Comparison of ENCODE assay signal across 20 cellular contexts in genomic region chr6:158059108-158059507, GRCh38.
DNase-seq lines count a peak whose midpoint lies in the region; ATAC-seq, FAIRE-seq and TF ChIP-seq lines count a peak whose summit lies in the region.
"Had no signal": no experiment of that assay in that cellular context is flagged by ENCODE, and none has a peak within 500 bp of the region (broad histone marks: within the 10 kb centered on the region; RNA-seq: fewer than 3 reads in every experiment).

No MANE protein-coding gene starts in this region.

- POLR2A ChIA-PET in A549 (lab: Yijun Ruan, JAX), result no interaction called here
- POLR2A ChIA-PET in K562 (lab: Yijun Ruan, JAX), result interaction anchor here (1.0 to 4.4 kb wide), 2 partner anchors 11 to 18 kb away, joined by 3 to 28 read pairs; no protein-coding TSS in a partner anchor

- in situ Hi-C loops in K562 (cut with MboI), result no loop called here

- TF ChIP-seq POLR2A in A549 (IDR thresholded peaks at IDR 0.05; ENCODE audit: low read length) (no peak), K562 (conservative IDR thresholded peaks at IDR 0.05) (no peak)

- H3K27me3 ChIP-seq in K562 (ENCODE audit: control insufficient read depth in 2 of 2, insufficient read depth in 2 of 2, low read length in 2 of 2) (no peaks in the 10 kb centered on the region), pancreas (no peaks in the 10 kb centered on the region)

- H3K9me1 ChIP-seq in K562 (ENCODE audit: control insufficient read depth, insufficient read depth, low read length), result no peaks in the 10 kb centered on the region

- H3K27ac ChIP-seq in A549, result peak overlapping the region; percentile 94 to 98
- no peak overlapping the region for H3K27ac ChIP-seq in K562 (ENCODE audit: extremely low read depth, low read depth, low read length)
- peak overlapping the region in 3 of 4 donors; percentile 83 to 93 (median 89) for H3K27ac ChIP-seq in pancreas

- WGBS in A549 (ENCODE audit: missing lambda C conversion rate), result 95% methylated on average over 6 of the region's 13 CpGs
- 90% methylated on average over 13 of the region's 13 CpGs for WGBS in K562 (ENCODE audit: insufficient coverage, low coverage, missing lambda C conversion rate)
- 97 to 98% methylated on average over 13 of the region's 13 CpGs for WGBS in pancreas, 2 donors

- no peaks in the 10 kb centered on the region for H4K20me1 ChIP-seq in K562 (replicated peaks; ENCODE audit: control insufficient read depth, insufficient read depth, low read length)

- H2AFZ ChIP-seq in K562 (ENCODE audit: low read depth, low read length), result no peak overlapping the region

- H3K4me3 ChIP-seq in A549 (no peak overlapping the region), K562 (no peak overlapping the region), pancreas (no peak overlapping the region)

- H3K36me3 ChIP-seq in K562 (ENCODE audit: control insufficient read depth, insufficient read depth, low read length) (peaks cover 10% of the 10 kb centered on the region; the same call in 2 of the 3 replicates), pancreas (peaks cover 0 to 3% (median 0%) of the 10 kb centered on the region in 3 donors)

- ATAC-seq in A549 (no peak), K562 (no peak), pancreas (no peak)
- ATAC-seq: stimulated activated memory B cell treated with anti-CD40 and anti-IgM and Interleukin-4, amounts not matched to agents 10 μg/mL and 1 μg/mL and 100 μg/mL, for 72 hours had no signal

- H3K4me1 ChIP-seq in A549 (peaks cover 60% of the 10 kb centered on the region), K562 (replicated peaks in 1 of 2; ENCODE audit: control insufficient read depth in 2 of 2, insufficient read depth in 2 of 2, low read length in 2 of 2) (peaks cover 0 to 13% of the 10 kb centered on the region in 2 experiments; a peak in 1 of 5 replicates), pancreas (peaks cover 6 to 16% (median 11%) of the 10 kb centered on the region in 3 donors)

- TF ChIP-seq EP300 in A549 (IDR thresholded peaks at IDR 0.05) (no peak), K562 (IDR thresholded peaks at IDR 0.05; ENCODE audit: low read length) (no peak)

- DNase-seq in A549 (ENCODE audit: low read depth in 1 of 2, low spot score in 1 of 2) (no peak), Daoy (ENCODE audit: low read depth) (peak; percentile 27), K562 (ENCODE audit: extremely low read depth in 1 of 4, low spot score in 3 of 4) (no peak), pancreas (no peak), NCI-H2081 (lab: John Stamatoyannopoulos, UW) (no peak), cerebellum (ENCODE audit: low spot score) (no peak), NCI-H69 (lab: John Stamatoyannopoulos, UW) (no peak)
- DNase-seq: activated CD4-positive, alpha-beta memory T cell treated with anti-CD3 and anti-CD28 coated beads for 36 hours; activated T-cell treated with anti-CD3 and anti-CD28 coated beads, Interleukin-2, amount 50 U/mL, for 72 hours; central memory CD4-positive, alpha-beta T cell; effector CD8-positive, alpha-beta T cell; H7; hippocampal formation; mesendoderm; NCI-H187 treated with DMSO at 0.1 percent for 48 hours; NCI-H446 treated with DMSO at 0.1 percent for 48 hours; Right ventricle myocardium superior; stimulated activated CD4-positive, alpha-beta T cell treated with anti-CD3 and anti-CD28 coated beads, Interleukin-15, amount 100 ng/mL, for 24 hours had no signal

- H3K9ac ChIP-seq in K562 (ENCODE audit: insufficient read depth in 1 of 2, low read depth in 2 of 2, low read length in 2 of 2), result peak overlapping the region in 1 of 2 experiments; percentile 41; a peak in 1 of 4 replicates

- BruUV-seq in K562 (replicated peaks; lab: Mats Ljungman, UMichigan), result no TSS peak

- no peak for FAIRE-seq in A549 (lab: Jason Lieb, UNC)
- no peak for FAIRE-seq in K562 (lab: Jason Lieb, UNC)
- no peak for FAIRE-seq in pancreas (lab: Jason Lieb, UNC)
- FAIRE-seq: keratinocyte had no signal

- no peaks in the 10 kb centered on the region for H3K79me2 ChIP-seq in K562 (ENCODE audit: control insufficient read depth, insufficient read depth, low read length)

- intact Hi-C loops in K562 (cut with micrococcal nuclease), result no loop called here
- intact Hi-C loops in pancreas (cut with DNase I), result no loop called here

- H3K4me2 ChIP-seq in A549, result no peak overlapping the region
- H3K4me2 ChIP-seq in K562 (ENCODE audit: insufficient read depth, low read length), result no peak overlapping the region

- CTCF ChIA-PET in A549 (lab: Yijun Ruan, JAX), result interaction anchor here (1.6 to 7.6 kb wide), 4 partner anchors 13 to 303 kb away, joined by 4 to 57 read pairs (median 12); no protein-coding TSS in a partner anchor
- CTCF ChIA-PET in K562 (lab: Yijun Ruan, JAX; ENCODE audit: low intra/inter-chr PET ratio), result no interaction called here

- H3K9me3 ChIP-seq in A549 (no peaks in the 10 kb centered on the region), K562 (replicated peaks; ENCODE audit: control insufficient read depth, insufficient read depth, low read depth, low read length) (no peaks in the 10 kb centered on the region), pancreas (no peaks in the 10 kb centered on the region)

- no peak for TF ChIP-seq RAD21 in A549 (conservative IDR thresholded peaks at IDR 0.05 in 1 of 2, IDR thresholded peaks at IDR 0.05 in 1 of 2)
- no peak for TF ChIP-seq RAD21 in K562 (CRISPR knock-in tag; conservative IDR thresholded peaks at IDR 0.05 in 1 of 2, IDR thresholded peaks at IDR 0.05 in 1 of 2)

- TF ChIP-seq CTCF in A549 (IDR thresholded peaks at IDR 0.05), result no peak
- TF ChIP-seq CTCF in K562 (IDR thresholded peaks at IDR 0.05 in 2 of 3, conservative IDR thresholded peaks at IDR 0.05 in 1 of 3; ENCODE audit: insufficient read depth in 2 of 3, low read depth in 1 of 3, low read length in 3 of 3), result no peak
- no peak for TF ChIP-seq CTCF in pancreas (IDR thresholded peaks at IDR 0.05)

TF ChIP-seq in A549, 52 proteins besides CTCF, POLR2A, EP300 and RAD21:
- TF ChIP-seq FOSL2 (IDR thresholded peaks at IDR 0.05) (no peak), FOSL2 (CRISPR knock-in tag; IDR thresholded peaks at IDR 0.05) (no peak)

TF ChIP-seq in K562, 482 proteins besides CTCF, POLR2A, EP300 and RAD21:
- TF ChIP-seq SMARCC2 (IDR thresholded peaks at IDR 0.05; ENCODE audit: low read depth), result no peak
- TF ChIP-seq MAX (CRISPR knock-in tag; IDR thresholded peaks at IDR 0.05), result 0 out of 2 replicates have a peak, but pooled peaks have one; percentile 33
- TF ChIP-seq TCF15 (CRISPR knock-in tag; IDR thresholded peaks at IDR 0.05), result no peak

Comparison
In these comparisons a context has a peak if more than half of its experiments do, and no peak if none do; other contexts are left out.
1. Of the 35 proteins assayed by ChIP-seq in both K562 and A549: peak only in K562: MAX; only in A549: none; in both: none; in neither: 34.